Comparison of ENCODE assay signal across 8 cellular contexts in genomic region chr19:8580710-8581281, GRCh38. TPM values are rescaled to one million over a fixed set of nuclear protein-coding genes. Genes with fewer than 3 reads are reported as not detected.
A peak's percentile ranks its signal among the peaks of the same experiment; 100 is the strongest.
DNase-seq lines count a peak whose midpoint lies in the region; ATAC-seq and TF ChIP-seq lines count a peak whose summit lies in the region.

No MANE protein-coding gene starts in this region.

- H3K4me2 ChIP-seq in OCI-LY7 (ENCODE audit: low read length) = peak overlapping the region; percentile 30; the same call in 1 of the 2 replicates

- H3K27me3 Mint-ChIP-seq in naive thymus-derived CD4-positive, alpha-beta T cell = peaks cover 0 to 3% (median 0%) of the 10 kb centered on the region in 5 donors
- peaks cover 0 to 5% of the 10 kb centered on the region in 2 donors for H3K27me3 Mint-ChIP-seq in stimulated activated naive B cell treated with anti-CD40 and anti-IgM and Interleukin-4, amounts not matched to agents 10 μg/mL and 1 μg/mL and 100 μg/mL, for 72 hours

- H3K4me1 Mint-ChIP-seq in naive thymus-derived CD4-positive, alpha-beta T cell = peaks cover 19 to 42% (median 32%) of the 10 kb centered on the region in 7 donors
- H3K4me1 Mint-ChIP-seq in stimulated activated naive B cell treated with anti-CD40 and anti-IgM and Interleukin-4, amounts not matched to agents 10 μg/mL and 1 μg/mL and 100 μg/mL, for 72 hours = peaks cover 17 to 38% of the 10 kb centered on the region in 2 donors

- no peaks in the 10 kb centered on the region for H3K9me3 ChIP-seq in OCI-LY7 (ENCODE audit: low read length)
- H3K9me3 ChIP-seq in naive thymus-derived CD4-positive, alpha-beta T cell (ENCODE audit: control insufficient read depth in 2 of 3, low read length in 3 of 3) = no peaks in the 10 kb centered on the region

- CTCF ChIA-PET in OCI-LY7 (lab: Charles Lee; ENCODE audit: unreplicated experiment) = no interaction called here
- CTCF ChIA-PET in naive thymus-derived CD4-positive, alpha-beta T cell (lab: Charles Lee) = interaction anchor here (0.6 to 8.3 kb wide), 31 partner anchors 9 to 1485 kb away, joined by 3 to 147 read pairs (median 4); partner anchors contain the start of genes MARCHF2 and ZNF414

- no peak overlapping the region for H3K4me3 ChIP-seq in OCI-LY7 (ENCODE audit: low read depth, low read length, poor library complexity, severe bottlenecking)
- no peak overlapping the region for H3K4me3 ChIP-seq in naive thymus-derived CD4-positive, alpha-beta T cell (ENCODE audit: low read length)

- no peaks in the 10 kb centered on the region for H3K36me3 ChIP-seq in OCI-LY7 (ENCODE audit: insufficient read depth, low read length)
- no peaks in the 10 kb centered on the region for H3K36me3 ChIP-seq in naive thymus-derived CD4-positive, alpha-beta T cell (ENCODE audit: control insufficient read depth in 2 of 3, insufficient read depth in 3 of 3, low read length in 3 of 3)

- DNase-seq in DMS114 treated with DMSO at 0.1 percent for 48 hours (lab: John Stamatoyannopoulos, UW; ENCODE audit: unreplicated experiment) = peak; percentile 32
- peak; percentile 84 for DNase-seq in OCI-LY7 (ENCODE audit: low spot score)
- DNase-seq in activated CD8-positive, alpha-beta memory T cell treated with anti-CD3 and anti-CD28 coated beads, Interleukin-2, amount 50 U/mL, for 48 hours = peak; percentile 98
- DNase-seq in erythroblast (lab: John Stamatoyannopoulos, UW) = peak; percentile 83 to 92
- DNase-seq in naive thymus-derived CD4-positive, alpha-beta T cell = peak; percentile 73 to 94 (median 83)
- DNase-seq in stimulated activated naive B cell treated with anti-CD40 and anti-IgM and Interleukin-4, amounts not matched to agents 10 μg/mL and 1 μg/mL and 100 μg/mL, for 72 hours = peak; percentile 69

- peak; percentile 98 for TF ChIP-seq CTCF in OCI-LY7 (conservative IDR thresholded peaks at IDR 0.05; ENCODE audit: low read length)

- no peaks in the 10 kb centered on the region for H3K9me3 Mint-ChIP-seq in naive thymus-derived CD4-positive, alpha-beta T cell
- no peaks in the 10 kb centered on the region for H3K9me3 Mint-ChIP-seq in stimulated activated naive B cell treated with anti-CD40 and anti-IgM and Interleukin-4, amounts not matched to agents 10 μg/mL and 1 μg/mL and 100 μg/mL, for 72 hours

- ATAC-seq in HG03280 (IDR thresholded peaks at IDR 0.05; ENCODE audit: unreplicated experiment) = peak; percentile 60
- peak; percentile 91 for ATAC-seq in naive thymus-derived CD4-positive, alpha-beta T cell
- peak; percentile 56 to 67 for ATAC-seq in stimulated activated naive B cell treated with anti-CD40 and anti-IgM and Interleukin-4, amounts not matched to agents 10 μg/mL and 1 μg/mL and 100 μg/mL, for 72 hours (replicated peaks)
- no peak for ATAC-seq in GM18873 (IDR thresholded peaks at IDR 0.05; ENCODE audit: low FRiP score, unreplicated experiment)

- no TSS peak for BruUV-seq in OCI-LY7 (replicated peaks; lab: Mats Ljungman, UMichigan)

- H3K4me1 ChIP-seq in OCI-LY7 (ENCODE audit: insufficient read depth, low read length, poor library complexity, severe bottlenecking) = peaks cover 18% of the 10 kb centered on the region
- peaks cover 29 to 45% of the 10 kb centered on the region in 2 donors for H3K4me1 ChIP-seq in naive thymus-derived CD4-positive, alpha-beta T cell (ENCODE audit: control insufficient read depth in 2 of 2, insufficient read depth in 2 of 2, low read length in 2 of 2)

- intact Hi-C loops in OCI-LY7 (cut with micrococcal nuclease; ENCODE audit: unreplicated experiment) = loop anchor here (2.0 to 5.0 kb wide), 2 partner anchors 68 to 226 kb away; partner anchors contain the start of gene ZNF414
- intact Hi-C loops in naive thymus-derived CD4-positive, alpha-beta T cell (cut with micrococcal nuclease) = loop anchor here (1.0 to 10.0 kb wide), 8 partner anchors 12 to 313 kb away; partner anchors contain the start of genes ACTL9 (in 1 of the 2) and MARCHF2 (in 1 of the 2)

- H3K27me3 ChIP-seq in naive thymus-derived CD4-positive, alpha-beta T cell (ENCODE audit: control insufficient read depth in 2 of 2, insufficient read depth in 2 of 2, low read length in 2 of 2) = no peaks in the 10 kb centered on the region

- POLR2A ChIA-PET in OCI-LY7 (lab: Charles Lee) = no interaction called here
- POLR2A ChIA-PET in naive thymus-derived CD4-positive, alpha-beta T cell (lab: Charles Lee) = interaction anchor here (0.7 to 21.7 kb wide), 8 partner anchors 11 to 173 kb away, joined by 3 to 566 read pairs (median 16); partner anchors contain the start of genes MARCHF2 and ZNF414

- H3K79me2 ChIP-seq in OCI-LY7 (ENCODE audit: insufficient read depth, low read depth, low read length) = no peaks in the 10 kb centered on the region

- TF ChIP-seq POLR2A in erythroblast (IDR thresholded peaks at IDR 0.05; ENCODE audit: low read length) = no peak

- no peaks in the 10 kb centered on the region for H4K20me1 ChIP-seq in OCI-LY7 (ENCODE audit: insufficient read depth, low read length)

- peak overlapping the region in 2 of 10 donors; percentile 23 to 25 for H3K4me3 Mint-ChIP-seq in naive thymus-derived CD4-positive, alpha-beta T cell
- no peak overlapping the region for H3K4me3 Mint-ChIP-seq in stimulated activated naive B cell treated with anti-CD40 and anti-IgM and Interleukin-4, amounts not matched to agents 10 μg/mL and 1 μg/mL and 100 μg/mL, for 72 hours

- peaks cover 0 to 11% (median 0%) of the 10 kb centered on the region in 5 donors for H3K36me3 Mint-ChIP-seq in naive thymus-derived CD4-positive, alpha-beta T cell
- H3K36me3 Mint-ChIP-seq in stimulated activated naive B cell treated with anti-CD40 and anti-IgM and Interleukin-4, amounts not matched to agents 10 μg/mL and 1 μg/mL and 100 μg/mL, for 72 hours = peaks cover 1 to 2% of the 10 kb centered on the region in 2 donors

- H2AFZ ChIP-seq in OCI-LY7 (ENCODE audit: low read length) = no peak overlapping the region

- H3K27ac ChIP-seq in OCI-LY7 (ENCODE audit: low read depth, low read length, poor library complexity, severe bottlenecking) = no peak overlapping the region
- H3K27ac ChIP-seq in naive thymus-derived CD4-positive, alpha-beta T cell (ENCODE audit: low read depth, low read length) = no peak overlapping the region

- no peaks in the 10 kb centered on the region for H3K9me2 ChIP-seq in OCI-LY7 (ENCODE audit: insufficient read depth, low read length)

- H3K27ac Mint-ChIP-seq in naive thymus-derived CD4-positive, alpha-beta T cell = peak overlapping the region in 2 of 9 donors; percentile 38
- H3K27ac Mint-ChIP-seq in stimulated activated naive B cell treated with anti-CD40 and anti-IgM and Interleukin-4, amounts not matched to agents 10 μg/mL and 1 μg/mL and 100 μg/mL, for 72 hours = no peak overlapping the region

RNA-seq across cellular contexts. Expression of gene MYO1F, which starts 3.6 kb away (rescaled TPM):
- 5.1 and 8.8 TPM in 2 replicates for total RNA-seq in OCI-LY7 (2014; rRNA removed; shearing (Covaris generic))
- total RNA-seq in OCI-LY7 (2022) = 14.9 and 18.4 TPM in 2 replicates
- 100 to 1,000 TPM in 2 of 5 experiments, 10 to 100 TPM in 3; 25.5 to 472 (median 66.7) TPM for total RNA-seq in naive thymus-derived CD4-positive, alpha-beta T cell
- 1 to 10 TPM in 1 of 2 donors, under 1 TPM in 1; 0.83 to 1.0 TPM for polyA plus RNA-seq in naive thymus-derived CD4-positive, alpha-beta T cell

RNA-seq across cellular contexts. Expression of gene ADAMTS10, which starts 29.7 kb away (rescaled TPM):
- total RNA-seq in OCI-LY7 (2014; rRNA removed; shearing (Covaris generic)) = not detected in 2 replicates
- total RNA-seq in OCI-LY7 (2022) = not detected in 2 replicates
- 100 to 1,000 TPM in 1 of 5 experiments, 10 to 100 TPM in 3, 1 to 10 TPM in 1; 8.2 to 102 (median 88.9) TPM for total RNA-seq in naive thymus-derived CD4-positive, alpha-beta T cell
- polyA plus RNA-seq in naive thymus-derived CD4-positive, alpha-beta T cell = 1 to 10 TPM; 1.5 to 3.4 TPM

RNA-seq across cellular contexts. Expression of gene NFILZ, which starts 49.6 kb away (rescaled TPM):
- total RNA-seq in OCI-LY7 (2014; rRNA removed; shearing (Covaris generic)) = not detected in 2 replicates
- total RNA-seq in OCI-LY7 (2022) = not detected in 2 replicates
- total RNA-seq in naive thymus-derived CD4-positive, alpha-beta T cell = not detected
- polyA plus RNA-seq in naive thymus-derived CD4-positive, alpha-beta T cell = not detected

Comparison
In these comparisons a context has a peak if more than half of its experiments do, and no peak if none do; other contexts are left out.
1. DNase-seq: peak in every context shown above with its lines; median percentile 98 in activated CD8-positive, alpha-beta memory T cell treated with anti-CD3 and anti-CD28 coated beads, Interleukin-2, amount 50 U/mL, for 48 hours; 88 in erythroblast; 84 in OCI-LY7; 83 in naive thymus-derived CD4-positive, alpha-beta T cell; 69 in stimulated activated naive B cell treated with anti-CD40 and anti-IgM and Interleukin-4, amounts not matched to agents 10 μg/mL and 1 μg/mL and 100 μg/mL, for 72 hours; 32 in DMS114 treated with DMSO at 0.1 percent for 48 hours.
2. RNA of gene ADAMTS10, which starts 29.7 kb away (total RNA-seq): 8.2 to 102 TPM in naive thymus-derived CD4-positive, alpha-beta T cell; not detected in OCI-LY7; every median in the first group is over 4 times any median in the second.